In genomic region chr19:45599286-45599685, GRCh38 we compare ENCODE assay signal across 13 cellular contexts. TPM values are rescaled to one million over a fixed set of nuclear protein-coding genes. Genes with fewer than 3 reads are reported as not detected.
DNase-seq lines count a peak whose midpoint lies in the region; ATAC-seq, FAIRE-seq and TF ChIP-seq lines count a peak whose summit lies in the region.
"Had no signal": no experiment of that assay in that cellular context is flagged by ENCODE, and none has a peak within 500 bp of the region (broad histone marks: within the 10 kb centered on the region; RNA-seq: fewer than 3 reads in every experiment).

No MANE protein-coding gene starts in this region.

- TF ChIP-seq CTCF in GM06990 (IDR thresholded peaks at IDR 0.05; ENCODE audit: insufficient read depth, low read length, poor library complexity, severe bottlenecking) = peak; percentile 6
- no peak for TF ChIP-seq CTCF in lower lobe of right lung (IDR thresholded peaks at IDR 0.05)
- TF ChIP-seq CTCF in pancreas (IDR thresholded peaks at IDR 0.05) = no peak

- H3K9me3 ChIP-seq in lower lobe of right lung (no peaks in the 10 kb centered on the region), pancreas (no peaks in the 10 kb centered on the region)

- WGBS in pancreas, 2 donors = 14 to 15% methylated on average over 13 of the region's 13 CpGs

- peaks cover 1% of the 10 kb centered on the region for H3K27me3 ChIP-seq in GM06990 (replicated peaks; ENCODE audit: control insufficient read depth, insufficient read depth, low read length)
- H3K27me3 ChIP-seq in lower lobe of right lung (ENCODE audit: low read depth) = peaks cover 62% of the 10 kb centered on the region
- peaks cover 0 to 4% (median 0%) of the 10 kb centered on the region in 4 donors for H3K27me3 ChIP-seq in pancreas

- H3K27ac ChIP-seq in lower lobe of right lung (peak overlapping the region; percentile 38), pancreas (no peak overlapping the region)
- H3K27ac ChIP-seq: foreskin keratinocyte had no signal

- DNase-seq in GM06990 (ENCODE audit: extremely low read depth, insufficient read length) (no peak), NCI-H2171 treated with DMSO at 0.1 percent for 48 hours (lab: John Stamatoyannopoulos, UW) (peak; percentile 44), lower lobe of right lung (no peak), pancreas (no peak)
- DNase-seq: activated naive CD8-positive, alpha-beta T cell treated with anti-CD3 and anti-CD28 coated beads, Interleukin-2, amount 50 U/mL, for 24 hours; CD4-positive, alpha-beta T cell; foreskin keratinocyte; GDM1; nucleus accumbens; SIG-M5; stimulated activated CD4-positive, alpha-beta T cell treated with anti-CD3 and anti-CD28 coated beads, Interleukin-15, amount 100 ng/mL, for 24 hours had no signal

- no peaks in the 10 kb centered on the region for H3K36me3 ChIP-seq in GM06990 (ENCODE audit: control insufficient read depth, insufficient read depth, low read length)
- no peaks in the 10 kb centered on the region for H3K36me3 ChIP-seq in lower lobe of right lung
- no peaks in the 10 kb centered on the region for H3K36me3 ChIP-seq in pancreas

- intact Hi-C loops in lower lobe of right lung (cut with DNase I) (no loop called here), pancreas (cut with DNase I) (no loop called here)

- H3K4me3 ChIP-seq in GM06990 (replicated peaks; ENCODE audit: low read depth, low read length) (no peak overlapping the region), lower lobe of right lung (peak overlapping the region; percentile 61), pancreas (no peak overlapping the region)

- FAIRE-seq in pancreas (lab: Jason Lieb, UNC) = no peak

- ATAC-seq in lower lobe of right lung (no peak), GM19455 (IDR thresholded peaks at IDR 0.05; ENCODE audit: unreplicated experiment) (no peak), pancreas (no peak), HG02759 (IDR thresholded peaks at IDR 0.05; ENCODE audit: unreplicated experiment) (no peak)
- ATAC-seq: activated naive CD8-positive, alpha-beta T cell treated with anti-CD3 and anti-CD28 coated beads, Interleukin-2, amount 50 U/mL, for 24 hours; foreskin keratinocyte had no signal

- H3K4me1 ChIP-seq in lower lobe of right lung = peaks cover 41% of the 10 kb centered on the region
- no peaks in the 10 kb centered on the region for H3K4me1 ChIP-seq in pancreas

RNA-seq across cellular contexts. Expression of gene GPR4, which starts 2.7 kb away (rescaled TPM):
- 10.5 TPM for total RNA-seq in lower lobe of right lung
- 1 to 10 TPM in 3 of 6 donors, under 1 TPM in 3; 0.56 to 2.2 (median 0.99) TPM for total RNA-seq in pancreas
- polyA plus RNA-seq in pancreas = 1 to 10 TPM; 2.4 to 3.0 TPM
- total RNA-seq: CD4-positive, alpha-beta T cell; foreskin keratinocyte had no signal

RNA-seq across cellular contexts. Expression of gene OPA3, which starts 14.7 kb away (rescaled TPM):
- total RNA-seq in lower lobe of right lung = 11.3 TPM
- 1 to 10 TPM; 3.4 to 8.0 (median 6.0) TPM for total RNA-seq in pancreas
- 1 to 10 TPM; 3.7 to 3.8 TPM for polyA plus RNA-seq in pancreas

RNA-seq across cellular contexts. Expression of gene EML2, which starts 39.9 kb away (rescaled TPM):
- total RNA-seq in lower lobe of right lung = 51.4 TPM
- total RNA-seq in pancreas = 10 to 100 TPM; 20.9 to 51.2 (median 28.3) TPM
- polyA plus RNA-seq in pancreas = 10 to 100 TPM; 47.8 to 51.0 TPM
